Comparison of ENCODE assay signal across 13 cellular contexts in genomic region chr1:116557323-116557878, GRCh38. TPM values are rescaled to one million over a fixed set of nuclear protein-coding genes. Genes with fewer than 3 reads are reported as not detected.
DNase-seq lines count a peak whose midpoint lies in the region; ATAC-seq, FAIRE-seq and TF ChIP-seq lines count a peak whose summit lies in the region.
"Had no signal": no experiment of that assay in that cellular context is flagged by ENCODE, and none has a peak within 500 bp of the region (broad histone marks: within the 10 kb centered on the region; RNA-seq: fewer than 3 reads in every experiment).

No MANE protein-coding gene starts in this region.

- peaks cover 75% of the 10 kb centered on the region for H3K36me3 Mint-ChIP-seq in activated T-helper 17 cell treated with anti-CD3 and anti-CD28 coated beads, Interleukin-2, amount 50 U/mL, for 72 hours (ENCODE audit: low read depth)
- no peaks in the 10 kb centered on the region for H3K36me3 Mint-ChIP-seq in natural killer cell

- ATAC-seq in activated T-helper 17 cell treated with anti-CD3 and anti-CD28 coated beads, Interleukin-2, amount 50 U/mL, for 72 hours (replicated peaks), result no peak
- no peak for ATAC-seq in natural killer cell
- no peak for ATAC-seq in GM18498 (IDR thresholded peaks at IDR 0.05; ENCODE audit: unreplicated experiment)

- H3K9me3 Mint-ChIP-seq in activated T-helper 17 cell treated with anti-CD3 and anti-CD28 coated beads, Interleukin-2, amount 50 U/mL, for 72 hours, result no peaks in the 10 kb centered on the region
- H3K9me3 Mint-ChIP-seq in natural killer cell, result no peaks in the 10 kb centered on the region

- H3K36me3 ChIP-seq in colonic mucosa, result no peaks in the 10 kb centered on the region
- H3K36me3 ChIP-seq: left lung, neural progenitor cell had no signal

- no peak overlapping the region for H3K4me3 ChIP-seq in colonic mucosa
- H3K4me3 ChIP-seq: left lung, neural progenitor cell had no signal

- H3K4me3 Mint-ChIP-seq in activated T-helper 17 cell treated with anti-CD3 and anti-CD28 coated beads, Interleukin-2, amount 50 U/mL, for 72 hours, result peak overlapping the region; percentile 59
- H3K4me3 Mint-ChIP-seq in natural killer cell, result no peak overlapping the region
- H3K4me3 Mint-ChIP-seq: neural progenitor cell had no signal

- H3K9me3 ChIP-seq in colonic mucosa, result no peaks in the 10 kb centered on the region
- H3K9me3 ChIP-seq: left lung had no signal

- DNase-seq in DMS 273 (lab: John Stamatoyannopoulos, UW; ENCODE audit: unreplicated experiment) (peak; percentile 21), DMS 273 treated with DMSO at 0.1 percent for 48 hours (lab: John Stamatoyannopoulos, UW) (no peak), GM12891 (ENCODE audit: insufficient read length, low spot score) (no peak), natural killer cell (no peak), glomerular visceral epithelial cell (ENCODE audit: extremely low spot score) (no peak), colonic mucosa (no peak)
- DNase-seq: NCI-H1417 treated with DMSO at 0.1 percent for 48 hours, SW 1271 had no signal

- peaks cover 68% of the 10 kb centered on the region for H3K4me1 Mint-ChIP-seq in activated T-helper 17 cell treated with anti-CD3 and anti-CD28 coated beads, Interleukin-2, amount 50 U/mL, for 72 hours
- peaks cover 76 to 81% of the 10 kb centered on the region in 2 donors for H3K4me1 Mint-ChIP-seq in natural killer cell

- FAIRE-seq in GM12891 (lab: Jason Lieb, UNC), result no peak

- no peaks in the 10 kb centered on the region for H3K27me3 ChIP-seq in colonic mucosa
- H3K27me3 ChIP-seq: left lung, neural progenitor cell had no signal

- no peaks in the 10 kb centered on the region for H3K4me1 ChIP-seq in colonic mucosa
- H3K4me1 ChIP-seq: neural progenitor cell had no signal

- no peak for TF ChIP-seq CTCF in natural killer cell (IDR thresholded peaks at IDR 0.05)
- no peak for TF ChIP-seq CTCF in colonic mucosa (IDR thresholded peaks at IDR 0.05)

- 0 out of 2 replicates have a peak, but pooled peaks have one; percentile 28 for TF ChIP-seq POLR2A in GM12891 (IDR thresholded peaks at IDR 0.05; ENCODE audit: low read depth, low read length)

- no peak overlapping the region for H3K27ac ChIP-seq in colonic mucosa
- H3K27ac ChIP-seq: 22Rv1, neural progenitor cell had no signal

- peak overlapping the region; percentile 53 for H3K27ac Mint-ChIP-seq in activated T-helper 17 cell treated with anti-CD3 and anti-CD28 coated beads, Interleukin-2, amount 50 U/mL, for 72 hours
- peak overlapping the region; percentile 59 to 85 for H3K27ac Mint-ChIP-seq in natural killer cell
- H3K27ac Mint-ChIP-seq: neural progenitor cell had no signal

- H3K9ac ChIP-seq in colonic mucosa (ENCODE audit: low read depth in 2 of 2, low read length in 2 of 2), result no peak overlapping the region
- H3K9ac ChIP-seq: neural progenitor cell had no signal

- H3K27me3 Mint-ChIP-seq in activated T-helper 17 cell treated with anti-CD3 and anti-CD28 coated beads, Interleukin-2, amount 50 U/mL, for 72 hours, result no peaks in the 10 kb centered on the region
- H3K27me3 Mint-ChIP-seq in natural killer cell (ENCODE audit: low read depth in 2 of 2), result no peaks in the 10 kb centered on the region

- intact Hi-C loops in natural killer cell (cut with micrococcal nuclease), result no loop called here
- intact Hi-C loops in colonic mucosa (cut with DNase I), result no loop called here

TF ChIP-seq in GM12891, 5 proteins besides CTCF, POLR2A, EP300 and RAD21:
- peak; percentile 54; the same call in 1 of the 2 replicates for TF ChIP-seq POLR2AphosphoS5 (IDR thresholded peaks at IDR 0.05; ENCODE audit: low read depth, low read length)
- no peak for TF ChIP-seq PAX5 (IDR thresholded peaks at IDR 0.05; ENCODE audit: insufficient read depth, low read length, severe bottlenecking)

RNA-seq across cellular contexts. Expression of gene CD58, which starts 13.4 kb away (rescaled TPM):
- polyA plus RNA-seq in GM12891 (2012; ENCODE audit: low read depth, missing spikeins), result 88.3 TPM
- 10 to 100 TPM; 36.8 to 40.5 TPM for total RNA-seq in activated T-helper 17 cell treated with anti-CD3 and anti-CD28 coated beads, Interleukin-2, amount 50 U/mL, for 72 hours
- total RNA-seq in natural killer cell, result 10 to 100 TPM; 27.4 to 34.0 (median 28.6) TPM
- total RNA-seq in colonic mucosa, result 10 to 100 TPM; 16.1 to 25.9 TPM
